Comparison of ENCODE assay signal across 15 cellular contexts in the genomic region with DNA sequence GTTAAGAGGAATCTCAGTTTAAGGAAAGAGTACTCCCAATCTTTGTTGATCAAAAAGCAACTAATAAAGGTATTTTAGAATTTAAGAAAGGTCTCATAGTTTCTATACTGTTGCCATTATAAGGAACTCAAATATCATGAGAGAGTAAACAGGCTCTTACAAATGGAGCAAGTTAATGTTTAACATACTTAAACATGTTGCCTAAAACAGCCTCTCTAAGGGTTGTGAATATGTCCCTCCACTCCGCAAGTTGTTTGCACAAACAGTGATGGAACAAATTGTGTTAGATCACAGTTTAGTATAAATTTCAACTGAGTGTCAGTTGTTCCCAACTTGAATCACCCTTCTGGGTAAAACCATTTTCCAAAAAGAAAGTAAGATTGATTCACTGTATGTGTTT.
DNase-seq lines count a peak whose midpoint lies in the region; ATAC-seq and TF ChIP-seq lines count a peak whose summit lies in the region.
"Had no signal": no experiment of that assay in that cellular context is flagged by ENCODE, and none has a peak within 500 bp of the region (broad histone marks: within the 10 kb centered on the region; RNA-seq: fewer than 3 reads in every experiment).

No MANE protein-coding gene starts in this region.

- DNase-seq in DMS53 (lab: John Stamatoyannopoulos, UW): peak; percentile 74
- DNase-seq in HuH-7 (ENCODE audit: low spot score): peak; percentile 1
- DNase-seq in left lobe of liver (ENCODE audit: low spot score): no peak
- DNase-seq in glutamatergic neuron: no peak
- DNase-seq: Caco-2; CD4-positive, CD25-positive, alpha-beta regulatory T cell; CD8-positive, alpha-beta T cell; DMS153; DMS79 treated with DMSO at 0.1 percent for 48 hours; H9 had no signal

- H3K4me3 Mint-ChIP-seq in glutamatergic neuron (ENCODE audit: unreplicated experiment): no peak overlapping the region
- H3K4me3 Mint-ChIP-seq: B cell; CD4-positive, CD25-positive, alpha-beta regulatory T cell; CD8-positive, alpha-beta T cell; GM23338; H9 had no signal

- ATAC-seq in left lobe of liver: peak; percentile 66
- ATAC-seq in GM21619 (IDR thresholded peaks at IDR 0.05; ENCODE audit: unreplicated experiment): no peak
- ATAC-seq in GM21367 (IDR thresholded peaks at IDR 0.05; ENCODE audit: unreplicated experiment): no peak
- ATAC-seq: CD8-positive, alpha-beta T cell; GM23338; HCT116 had no signal

- no peak overlapping the region for H3K27ac Mint-ChIP-seq in glutamatergic neuron (ENCODE audit: unreplicated experiment)
- H3K27ac Mint-ChIP-seq: B cell; CD4-positive, CD25-positive, alpha-beta regulatory T cell; CD8-positive, alpha-beta T cell; GM23338 had no signal

- H3K4me1 Mint-ChIP-seq in glutamatergic neuron (ENCODE audit: low read depth, unreplicated experiment): no peaks in the 10 kb centered on the region
- H3K4me1 Mint-ChIP-seq: B cell; CD4-positive, CD25-positive, alpha-beta regulatory T cell; GM23338; H9 had no signal

- no peaks in the 10 kb centered on the region for H3K27me3 Mint-ChIP-seq in glutamatergic neuron (ENCODE audit: unreplicated experiment)
- H3K27me3 Mint-ChIP-seq: B cell; CD4-positive, CD25-positive, alpha-beta regulatory T cell had no signal

- no peak for TF ChIP-seq CTCF in glutamatergic neuron (IDR thresholded peaks at IDR 0.05; ENCODE audit: partially characterized antibody, unreplicated experiment)

- H3K36me3 Mint-ChIP-seq in glutamatergic neuron (ENCODE audit: unreplicated experiment): no peaks in the 10 kb centered on the region
- H3K36me3 Mint-ChIP-seq: CD4-positive, CD25-positive, alpha-beta regulatory T cell; CD8-positive, alpha-beta T cell had no signal

- H3K9me3 Mint-ChIP-seq in glutamatergic neuron (ENCODE audit: unreplicated experiment): no peaks in the 10 kb centered on the region
- H3K9me3 Mint-ChIP-seq: CD8-positive, alpha-beta T cell; GM23338; H9 had no signal

Comparison
In these comparisons a context has a peak if more than half of its experiments do, and no peak if none do; other contexts are left out.
1. DNase-seq: peak in DMS53 (single experiment) and HuH-7 (single experiment); none in left lobe of liver (single experiment) and glutamatergic neuron (single experiment).